9 cellular contexts compared by ENCODE assay signal in genomic region chr17:50532452-50533024, GRCh38. TPM values are rescaled to one million over a fixed set of nuclear protein-coding genes. Genes with fewer than 3 reads are reported as not detected.
A peak's percentile ranks its signal among the peaks of the same experiment; 100 is the strongest.
DNase-seq lines count a peak whose midpoint lies in the region; TF ChIP-seq lines count a peak whose summit lies in the region.
"Had no signal": no experiment of that assay in that cellular context is flagged by ENCODE, and none has a peak within 500 bp of the region (broad histone marks: within the 10 kb centered on the region; RNA-seq: fewer than 3 reads in every experiment).

Gene EPN3, plus strand, starts transcription at chr17:50532735. Its CDS starts 3,822 bp downstream, at chr17:50536557.

- in situ Hi-C loops in G401 (cut with HindIII; ENCODE audit: low sequenced_read_pairs) = no loop called here

- WGBS in esophagus squamous epithelium, 2 donors = 0% methylated on average over 2 of the region's 21 CpGs; no CpG with 5 or more reads in 1 of the 2 donors

- peaks cover 11% of the 10 kb centered on the region for H4K20me1 ChIP-seq in neural progenitor cell (ENCODE audit: low read depth)

- no peak within 1 kb of the TSS for H3K9ac ChIP-seq in neural progenitor cell

- peak within 1 kb of the TSS; percentile 15 for H3K27ac Mint-ChIP-seq in neural progenitor cell
- no peak within 1 kb of the TSS for H3K27ac Mint-ChIP-seq in activated T-helper 1 cell treated with anti-CD3 and anti-CD28 coated beads, Interleukin-12 subunit alpha, Interleukin-12 subunit beta, Interleukin-2, Interleukin-4 antibody, amounts not matched to agents 30 ng/mL and 10 ng/mL and 1 ng/mL, durations not matched to agents 14 hours and 24 hours and 36 hours

- H3K79me2 ChIP-seq in neural progenitor cell (ENCODE audit: low read depth) = no peaks in the 10 kb centered on the region

- H3K4me1 Mint-ChIP-seq in neural progenitor cell = peaks cover 22% of the 10 kb centered on the region
- H3K4me1 Mint-ChIP-seq in activated T-helper 1 cell treated with anti-CD3 and anti-CD28 coated beads, Interleukin-12 subunit alpha, Interleukin-12 subunit beta, Interleukin-2, Interleukin-4 antibody, amounts not matched to agents 30 ng/mL and 10 ng/mL and 1 ng/mL, durations not matched to agents 14 hours and 24 hours and 36 hours (ENCODE audit: low read depth) = peaks cover 4% of the 10 kb centered on the region

- DNase-seq in DMS53 (lab: John Stamatoyannopoulos, UW) (peak; percentile 93), NCI-H526 treated with DMSO at 0.1 percent for 48 hours (lab: John Stamatoyannopoulos, UW) (peak; percentile 64), esophagus squamous epithelium (lab: John Stamatoyannopoulos, UW) (no peak), neural progenitor cell (ENCODE audit: low spot score) (peak; percentile 44), NCI-H1048 (lab: John Stamatoyannopoulos, UW) (no peak), G401 (ENCODE audit: low spot score) (no peak), GF-D8 (lab: John Stamatoyannopoulos, UW) (no peak)
- DNase-seq in activated T-helper 1 cell treated with anti-CD3 and anti-CD28 coated beads, Interleukin-12 subunit alpha, Interleukin-12 subunit beta, Interleukin-2, Interleukin-4 antibody, amounts not matched to agents 30 ng/mL and 10 ng/mL and 1 ng/mL, durations not matched to agents 14 hours and 24 hours and 36 hours (ENCODE audit: low spot score) = no peak
- DNase-seq: NCI-H446 had no signal

- TF ChIP-seq POLR2A in esophagus squamous epithelium (IDR thresholded peaks at IDR 0.05) = peak in 2 of 4 donors; percentile 42 to 44

- peak within 1 kb of the TSS; percentile 46 for H2AFZ ChIP-seq in neural progenitor cell (replicated peaks)

- H3K27me3 Mint-ChIP-seq in neural progenitor cell (ENCODE audit: insufficient read depth, low read depth) = peaks cover 24% of the 10 kb centered on the region
- peaks cover 47% of the 10 kb centered on the region for H3K27me3 Mint-ChIP-seq in activated T-helper 1 cell treated with anti-CD3 and anti-CD28 coated beads, Interleukin-12 subunit alpha, Interleukin-12 subunit beta, Interleukin-2, Interleukin-4 antibody, amounts not matched to agents 30 ng/mL and 10 ng/mL and 1 ng/mL, durations not matched to agents 14 hours and 24 hours and 36 hours (ENCODE audit: insufficient read depth)

- no peaks in the 10 kb centered on the region for H3F3A ChIP-seq in neural progenitor cell (ENCODE audit: low read depth)

- H3K36me3 ChIP-seq in esophagus squamous epithelium = peaks cover 0 to 17% (median 7%) of the 10 kb centered on the region in 3 donors
- no peaks in the 10 kb centered on the region for H3K36me3 ChIP-seq in neural progenitor cell

- no peaks in the 10 kb centered on the region for H3K36me3 Mint-ChIP-seq in neural progenitor cell
- H3K36me3 Mint-ChIP-seq in activated T-helper 1 cell treated with anti-CD3 and anti-CD28 coated beads, Interleukin-12 subunit alpha, Interleukin-12 subunit beta, Interleukin-2, Interleukin-4 antibody, amounts not matched to agents 30 ng/mL and 10 ng/mL and 1 ng/mL, durations not matched to agents 14 hours and 24 hours and 36 hours (ENCODE audit: low read depth) = peaks cover 2% of the 10 kb centered on the region

- peak within 1 kb of the TSS; percentile 71 for H3K4me3 Mint-ChIP-seq in neural progenitor cell
- no peak within 1 kb of the TSS for H3K4me3 Mint-ChIP-seq in activated T-helper 1 cell treated with anti-CD3 and anti-CD28 coated beads, Interleukin-12 subunit alpha, Interleukin-12 subunit beta, Interleukin-2, Interleukin-4 antibody, amounts not matched to agents 30 ng/mL and 10 ng/mL and 1 ng/mL, durations not matched to agents 14 hours and 24 hours and 36 hours

- no peaks in the 10 kb centered on the region for H3K9me3 ChIP-seq in esophagus squamous epithelium
- H3K9me3 ChIP-seq in neural progenitor cell (ENCODE audit: low read depth) = no peaks in the 10 kb centered on the region

- H3K27ac ChIP-seq in esophagus squamous epithelium (peak within 1 kb of the TSS; percentile 76 to 96 (median 93)), neural progenitor cell (no peak within 1 kb of the TSS)

- H3K4me2 ChIP-seq in neural progenitor cell = peak within 1 kb of the TSS; percentile 99

- intact Hi-C loops in esophagus squamous epithelium (cut with DNase I) = no loop called here
- intact Hi-C loops in activated T-helper 1 cell treated with anti-CD3 and anti-CD28 coated beads, Interleukin-12 subunit alpha, Interleukin-12 subunit beta, Interleukin-2, Interleukin-4 antibody, amounts not matched to agents 30 ng/mL and 10 ng/mL and 1 ng/mL, durations not matched to agents 14 hours and 24 hours and 36 hours (cut with micrococcal nuclease) = no loop called here

- H3K27me3 ChIP-seq in esophagus squamous epithelium (peaks cover 0 to 63% (median 4%) of the 10 kb centered on the region in 4 donors), neural progenitor cell (peaks cover 42% of the 10 kb centered on the region)

- H3K9me3 Mint-ChIP-seq in neural progenitor cell = no peaks in the 10 kb centered on the region
- no peaks in the 10 kb centered on the region for H3K9me3 Mint-ChIP-seq in activated T-helper 1 cell treated with anti-CD3 and anti-CD28 coated beads, Interleukin-12 subunit alpha, Interleukin-12 subunit beta, Interleukin-2, Interleukin-4 antibody, amounts not matched to agents 30 ng/mL and 10 ng/mL and 1 ng/mL, durations not matched to agents 14 hours and 24 hours and 36 hours

- H3K4me3 ChIP-seq in esophagus squamous epithelium (peak within 1 kb of the TSS; percentile 69 to 76 (median 74)), neural progenitor cell (peak within 1 kb of the TSS; percentile 56)

- H3K4me1 ChIP-seq in esophagus squamous epithelium (peaks cover 18 to 63% (median 22%) of the 10 kb centered on the region in 3 donors), neural progenitor cell (peaks cover 25% of the 10 kb centered on the region)

- TF ChIP-seq CTCF in esophagus squamous epithelium (IDR thresholded peaks at IDR 0.05) (peak in 3 of 6 experiments; percentile 6 to 28 (median 14)), neural progenitor cell (IDR thresholded peaks at IDR 0.05) (no peak)

RNA-seq across cellular contexts. Expression of gene EPN3, which starts in this region (rescaled TPM):
- total RNA-seq in esophagus squamous epithelium = 100 to 1,000 TPM in 1 of 4 donors, 10 to 100 TPM in 3; 24.5 to 111 (median 51.8) TPM
- 0.09 and 0.24 TPM in 2 replicates for total RNA-seq in neural progenitor cell (ENCODE audit: low replicate concordance)
- 2.3 and 2.8 TPM in 2 replicates for total RNA-seq in G401 (2014; rRNA removed; shearing (Covaris generic))
- not detected in 2 replicates for total RNA-seq in activated T-helper 1 cell treated with anti-CD3 and anti-CD28 coated beads, Interleukin-12 subunit alpha, Interleukin-12 subunit beta, Interleukin-2, Interleukin-4 antibody, amounts not matched to agents 30 ng/mL and 10 ng/mL and 1 ng/mL, durations not matched to agents 14 hours and 24 hours and 36 hours

Comparison
In these comparisons a context has a peak if more than half of its experiments do, and no peak if none do; other contexts are left out.
1. Peak in DNase-seq, H3K4me3 ChIP-seq and H3K4me2 ChIP-seq in neural progenitor cell; RNA of the gene not detected or under 1 TPM.
2. DNase-seq: peak in DMS53 (single experiment) and NCI-H526 treated with DMSO at 0.1 percent for 48 hours (single experiment); none in esophagus squamous epithelium (single experiment), NCI-H1048 (single experiment), G401 (single experiment), GF-D8 (single experiment) and activated T-helper 1 cell treated with anti-CD3 and anti-CD28 coated beads, Interleukin-12 subunit alpha, Interleukin-12 subunit beta, Interleukin-2, Interleukin-4 antibody, amounts not matched to agents 30 ng/mL and 10 ng/mL and 1 ng/mL, durations not matched to agents 14 hours and 24 hours and 36 hours (single experiment).